Comparison of ENCODE assay signal across 9 cellular contexts in genomic region chr12:45914090-45914489, GRCh38.
DNase-seq lines count a peak whose midpoint lies in the region; ATAC-seq and TF ChIP-seq lines count a peak whose summit lies in the region.
"Had no signal": no experiment of that assay in that cellular context is flagged by ENCODE, and none has a peak within 500 bp of the region (broad histone marks: within the 10 kb centered on the region; RNA-seq: fewer than 3 reads in every experiment).

No MANE protein-coding gene starts in this region.

- H3K4me3 ChIP-seq in astrocyte of the cerebellum (ENCODE audit: low read depth, low read length): no peak overlapping the region
- no peak overlapping the region for H3K4me3 ChIP-seq in mucosa of descending colon
- H3K4me3 ChIP-seq in prostate gland: no peak overlapping the region
- no peak overlapping the region for H3K4me3 ChIP-seq in ascending aorta

- peak; percentile 47 for ATAC-seq in HG03135 (IDR thresholded peaks at IDR 0.05; ENCODE audit: unreplicated experiment)
- peak; percentile 24 for ATAC-seq in mucosa of descending colon

- no peak for TF ChIP-seq POLR2A in prostate gland (IDR thresholded peaks at IDR 0.05)

- no peaks in the 10 kb centered on the region for H3K27me3 ChIP-seq in prostate gland (replicated peaks; ENCODE audit: insufficient read depth)
- H3K27me3 ChIP-seq in ascending aorta: no peaks in the 10 kb centered on the region

- 67% methylated on average over 1 of the region's 1 CpG for WGBS in prostate gland

- in situ Hi-C loops in astrocyte of the cerebellum (cut with HindIII; ENCODE audit: low sequenced_read_pairs): no loop called here

- H3K9me3 ChIP-seq in mucosa of descending colon (no peaks in the 10 kb centered on the region), prostate gland (no peaks in the 10 kb centered on the region), ascending aorta (no peaks in the 10 kb centered on the region)

- DNase-seq in GM04503 (ENCODE audit: low read depth): peak; percentile 67
- peak; percentile 18 for DNase-seq in astrocyte of the cerebellum (ENCODE audit: low read depth)
- DNase-seq in mucosa of descending colon: no peak
- no peak for DNase-seq in prostate gland (ENCODE audit: low spot score)
- no peak for DNase-seq in ascending aorta (ENCODE audit: low spot score in 2 of 2)
- DNase-seq in caudate nucleus (lab: John Stamatoyannopoulos, UW): no peak
- DNase-seq in activated effector memory CD4-positive, alpha-beta T cell treated with Interleukin-2 at 50 U/mL for 16 hours: no peak
- DNase-seq: NCI-H2029 treated with DMSO at 0.1 percent for 48 hours had no signal

- intact Hi-C loops in mucosa of descending colon (cut with DNase I, micrococcal nuclease) (no loop called here), prostate gland (cut with DNase I) (no loop called here), ascending aorta (cut with DNase I) (no loop called here)

- TF ChIP-seq CTCF in astrocyte of the cerebellum (IDR thresholded peaks at IDR 0.05; ENCODE audit: low read depth, low read length, missing control alignments) (no peak), mucosa of descending colon (IDR thresholded peaks at IDR 0.05) (no peak), prostate gland (IDR thresholded peaks at IDR 0.05) (no peak), ascending aorta (IDR thresholded peaks at IDR 0.05) (no peak)

- H3K4me1 ChIP-seq in mucosa of descending colon (ENCODE audit: low read depth) (no peaks in the 10 kb centered on the region), prostate gland (replicated peaks) (no peaks in the 10 kb centered on the region), ascending aorta (no peaks in the 10 kb centered on the region)

- H3K36me3 ChIP-seq in mucosa of descending colon (ENCODE audit: low read depth): no peaks in the 10 kb centered on the region
- H3K36me3 ChIP-seq in prostate gland: no peaks in the 10 kb centered on the region
- peaks cover 8 to 11% of the 10 kb centered on the region in 2 donors for H3K36me3 ChIP-seq in ascending aorta

- H3K27ac ChIP-seq in prostate gland (no peak overlapping the region), ascending aorta (no peak overlapping the region), caudate nucleus (ENCODE audit: low read depth, low read length) (no peak overlapping the region)

Comparison
In these comparisons a context has a peak if more than half of its experiments do, and no peak if none do; other contexts are left out.
1. DNase-seq: peak in GM04503 (single experiment) and astrocyte of the cerebellum (single experiment); none in mucosa of descending colon (0 of 3), prostate gland (single experiment), ascending aorta (0 of 2), caudate nucleus (0 of 61) and activated effector memory CD4-positive, alpha-beta T cell treated with Interleukin-2 at 50 U/mL for 16 hours (single experiment).